13 cellular contexts compared by ENCODE assay signal in the genomic region with DNA sequence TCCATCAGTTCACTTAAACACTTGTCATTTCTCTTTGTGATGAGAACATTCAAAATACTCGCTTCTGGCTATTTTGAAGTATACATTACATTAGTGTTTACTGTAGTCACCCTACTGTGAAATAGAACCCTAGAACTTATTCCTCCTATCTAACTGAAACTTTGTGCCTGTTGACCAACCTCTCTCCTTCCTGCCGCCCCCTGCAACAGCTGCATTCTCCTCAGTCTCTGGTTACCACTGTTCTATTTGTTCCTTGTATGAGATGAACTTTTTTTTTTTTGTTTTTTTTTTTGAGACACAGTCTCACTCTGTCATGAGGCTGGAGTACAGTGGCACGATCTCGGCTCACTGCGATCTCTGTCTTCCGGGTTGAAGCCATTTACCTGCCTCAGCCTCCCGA.
"Had no signal": no experiment of that assay in that cellular context is flagged by ENCODE, and none has a peak within 500 bp of the region (broad histone marks: within the 10 kb centered on the region; RNA-seq: fewer than 3 reads in every experiment).

No MANE protein-coding gene starts in this region.

- DNase-seq: activated CD4-positive, alpha-beta T cell treated with anti-CD3 and anti-CD28 coated beads for 48 hours; activated naive CD4-positive, alpha-beta T cell treated with anti-CD3 and anti-CD28 coated beads, Interleukin-2, amount 50 U/mL, for 16 hours; brain microvascular endothelial cell; midbrain; right cardiac atrium; Right ventricle myocardium superior; SK-N-SH; small intestine; stimulated activated CD4-positive, alpha-beta T cell treated with anti-CD3 and anti-CD28 coated beads, Interleukin-4, amount 100 ng/mL, for 24 hours; stimulated activated naive CD4-positive, alpha-beta T cell treated with Interleukin-2 at 50 U/mL for 16 hours; trophoblast cell had no signal

- H3K27me3 Mint-ChIP-seq: central memory CD8-positive, alpha-beta T cell had no signal

- ATAC-seq: esophagus mucosa, right cardiac atrium had no signal

- H3K9me3 Mint-ChIP-seq: central memory CD8-positive, alpha-beta T cell had no signal

- H3K4me3 Mint-ChIP-seq: central memory CD8-positive, alpha-beta T cell had no signal
